Comparison of ENCODE assay signal across 28 cellular contexts in genomic region chr6:166240889-166241288, GRCh38.
"Had no signal": no experiment of that assay in that cellular context is flagged by ENCODE, and none has a peak within 500 bp of the region (broad histone marks: within the 10 kb centered on the region; RNA-seq: fewer than 3 reads in every experiment).

No MANE protein-coding gene starts in this region.

- H3K27ac Mint-ChIP-seq: immature natural killer cell; nephron; progenitor cell of endocrine pancreas; stimulated activated naive B cell treated with anti-CD40 and anti-IgM and Interleukin-4, amounts not matched to agents 10 μg/mL and 1 μg/mL and 100 μg/mL, for 72 hours had no signal

- DNase-seq: hypothalamus; immature natural killer cell; kidney; left colon; left lung; lower lobe of right lung; mammary epithelial cell; mesenchymal stem cell; naive thymus-derived CD8-positive, alpha-beta T cell; ovary; right lobe of liver; stimulated activated CD4-positive, alpha-beta T cell treated with anti-CD3 and anti-CD28 coated beads, Interleukin-12 subunit alpha, Interleukin-12 subunit beta, amount 100 ng/mL, for 4 hours; stimulated activated CD4-positive, alpha-beta T cell treated with anti-CD3 and anti-CD28 coated beads, Interleukin-15, amount 100 ng/mL, for 24 hours; stimulated activated CD4-positive, alpha-beta T cell treated with anti-CD3 and anti-CD28 coated beads, Interleukin-2, amount 100 ng/mL, for 24 hours; stimulated activated CD4-positive, alpha-beta T cell treated with anti-CD3 and anti-CD28 coated beads, Interleukin-4, amount 100 ng/mL, for 1 hour; stimulated activated naive B cell treated with anti-CD40 and anti-IgM and Interleukin-4, amounts not matched to agents 10 μg/mL and 1 μg/mL and 100 μg/mL, for 72 hours; stimulated activated naive CD8-positive, alpha-beta T cell treated with anti-CD3 and anti-CD28 coated beads, Interleukin-15, Interleukin-2, amounts not matched to agents 100 U/mL and 50 U/mL, for 24 hours; stomach; testis; thyroid gland; transverse colon; upper lobe of left lung had no signal

- H3K9me3 Mint-ChIP-seq: immature natural killer cell; naive thymus-derived CD8-positive, alpha-beta T cell; nephron; neural crest cell; stimulated activated naive B cell treated with anti-CD40 and anti-IgM and Interleukin-4, amounts not matched to agents 10 μg/mL and 1 μg/mL and 100 μg/mL, for 72 hours had no signal

- H3K9me3 ChIP-seq: left lung, lower lobe of right lung, ovary, right atrium auricular region, right lobe of liver, stomach, testis, thyroid gland, transverse colon, upper lobe of left lung, vagina had no signal

- H3K27ac ChIP-seq: left lung, lower lobe of right lung, ovary, right atrium auricular region, right lobe of liver, skin epidermis, stomach, testis, thyroid gland, transverse colon, upper lobe of left lung, vagina had no signal

- H3K36me3 Mint-ChIP-seq: immature natural killer cell; naive thymus-derived CD8-positive, alpha-beta T cell; stimulated activated naive B cell treated with anti-CD40 and anti-IgM and Interleukin-4, amounts not matched to agents 10 μg/mL and 1 μg/mL and 100 μg/mL, for 72 hours had no signal

- H3K36me3 ChIP-seq: left lung, lower lobe of right lung, ovary, right atrium auricular region, right lobe of liver, stomach, thyroid gland, transverse colon, upper lobe of left lung, vagina had no signal

- H3K27me3 ChIP-seq: ovary, right atrium auricular region, right lobe of liver, testis, thyroid gland, upper lobe of left lung, vagina had no signal

- H3K4me1 ChIP-seq: lower lobe of right lung, right atrium auricular region, right lobe of liver, stomach, testis, thyroid gland, transverse colon, vagina had no signal

- H3K4me3 Mint-ChIP-seq: naive thymus-derived CD8-positive, alpha-beta T cell; nephron; neural crest cell; stimulated activated naive B cell treated with anti-CD40 and anti-IgM and Interleukin-4, amounts not matched to agents 10 μg/mL and 1 μg/mL and 100 μg/mL, for 72 hours had no signal

- ATAC-seq: left colon; left lung; lower lobe of right lung; naive thymus-derived CD8-positive, alpha-beta T cell; right lobe of liver; stimulated activated naive B cell treated with anti-CD40 and anti-IgM and Interleukin-4, amounts not matched to agents 10 μg/mL and 1 μg/mL and 100 μg/mL, for 72 hours; stimulated activated naive CD8-positive, alpha-beta T cell treated with anti-CD3 and anti-CD28 coated beads, Interleukin-15, Interleukin-2, amounts not matched to agents 100 U/mL and 50 U/mL, for 24 hours had no signal

- H3K4me3 ChIP-seq: left lung, lower lobe of right lung, ovary, right atrium auricular region, right lobe of liver, skin epidermis, stomach, testis, thyroid gland, transverse colon, upper lobe of left lung, vagina had no signal

- H3K4me1 Mint-ChIP-seq: nephron, neural crest cell had no signal
